ENCODE assay signal across 13 cellular contexts in the genomic region with DNA sequence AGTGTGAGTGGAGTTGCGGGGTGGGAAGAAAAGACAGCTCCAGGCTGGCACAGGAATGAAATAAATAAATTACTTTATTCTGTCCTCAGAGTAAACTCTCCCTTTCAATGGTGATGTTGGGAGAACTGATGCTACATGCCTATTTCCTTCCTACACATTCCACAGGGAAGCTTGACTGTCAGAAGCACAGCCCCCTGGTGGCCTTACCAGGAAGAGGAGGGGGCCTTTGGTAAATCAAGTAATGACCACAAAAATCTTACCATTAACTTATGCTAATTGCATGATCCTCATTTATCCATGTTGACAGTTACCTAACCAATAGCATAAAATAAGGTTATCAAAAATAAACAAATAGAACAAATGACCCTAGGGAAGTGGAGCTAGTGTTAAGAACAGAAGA.
A peak's percentile ranks its signal among the peaks of the same experiment; 100 is the strongest.
DNase-seq lines count a peak whose midpoint lies in the region; ATAC-seq, FAIRE-seq and TF ChIP-seq lines count a peak whose summit lies in the region.
"Had no signal": no experiment of that assay in that cellular context is flagged by ENCODE, and none has a peak within 500 bp of the region (broad histone marks: within the 10 kb centered on the region; RNA-seq: fewer than 3 reads in every experiment).

No MANE protein-coding gene starts in this region.

- no peaks in the 10 kb centered on the region for H3K4me1 Mint-ChIP-seq in astrocyte (ENCODE audit: low read depth, unreplicated experiment)
- H3K4me1 Mint-ChIP-seq in activated naive CD4-positive, alpha-beta T cell treated with anti-CD3 and anti-CD28 coated beads, Interleukin-2, amount 10 ng/mL, durations not matched to agents 7 days and 5 days, result no peaks in the 10 kb centered on the region

- no peaks in the 10 kb centered on the region for H3K9me3 ChIP-seq in HAP-1
- no peaks in the 10 kb centered on the region for H3K9me3 ChIP-seq in astrocyte (ENCODE audit: insufficient read depth, low read depth, low read length)
- H3K9me3 ChIP-seq in Karpas-422 (ENCODE audit: low read length), result no peaks in the 10 kb centered on the region
- H3K9me3 ChIP-seq: esophagus squamous epithelium had no signal

- no peaks in the 10 kb centered on the region for H3K36me3 ChIP-seq in HAP-1 (replicated peaks)
- no peaks in the 10 kb centered on the region for H3K36me3 ChIP-seq in astrocyte (ENCODE audit: insufficient read depth, low read length)
- H3K36me3 ChIP-seq in kidney epithelial cell (ENCODE audit: control insufficient read depth, insufficient read depth, low read length), result no peaks in the 10 kb centered on the region
- H3K36me3 ChIP-seq in Karpas-422 (ENCODE audit: insufficient read depth, low read length), result no peaks in the 10 kb centered on the region
- H3K36me3 ChIP-seq: esophagus squamous epithelium had no signal

- H3K4me3 ChIP-seq in HAP-1, result no peak overlapping the region
- H3K4me3 ChIP-seq in astrocyte (ENCODE audit: insufficient read depth, low read depth, low read length), result no peak overlapping the region
- H3K4me3 ChIP-seq in kidney epithelial cell (ENCODE audit: low read depth, low read length), result no peak overlapping the region
- no peak overlapping the region for H3K4me3 ChIP-seq in Karpas-422 (ENCODE audit: low read length)
- H3K4me3 ChIP-seq: esophagus squamous epithelium had no signal

- ATAC-seq in GM19467 (IDR thresholded peaks at IDR 0.05; ENCODE audit: unreplicated experiment), result no peak
- ATAC-seq: activated naive CD4-positive, alpha-beta T cell treated with anti-CD3 and anti-CD28 coated beads, Interleukin-2, amount 50 U/mL, for 72 hours had no signal

- in situ Hi-C loops in HAP-1 (cut with MboI; ENCODE audit: low sequenced_read_pairs), result no loop called here

- no peak overlapping the region for H3K9ac ChIP-seq in astrocyte (ENCODE audit: low read length)
- H3K9ac ChIP-seq in Karpas-422 (ENCODE audit: low read length), result no peak overlapping the region

- H3K4me1 ChIP-seq in HAP-1, result no peaks in the 10 kb centered on the region
- no peaks in the 10 kb centered on the region for H3K4me1 ChIP-seq in astrocyte (ENCODE audit: insufficient read depth, low read length)
- H3K4me1 ChIP-seq in Karpas-422 (ENCODE audit: low read length), result no peaks in the 10 kb centered on the region
- H3K4me1 ChIP-seq: esophagus squamous epithelium had no signal

- H3K27me3 Mint-ChIP-seq in astrocyte (ENCODE audit: low read depth, unreplicated experiment), result no peaks in the 10 kb centered on the region
- no peaks in the 10 kb centered on the region for H3K27me3 Mint-ChIP-seq in activated naive CD4-positive, alpha-beta T cell treated with anti-CD3 and anti-CD28 coated beads, Interleukin-2, amount 10 ng/mL, durations not matched to agents 7 days and 5 days

- no peak for FAIRE-seq in astrocyte (lab: Jason Lieb, UNC)

- H2AFZ ChIP-seq in astrocyte (ENCODE audit: low read depth, low read length) (no peak overlapping the region), Karpas-422 (ENCODE audit: low read length) (no peak overlapping the region)

- H3K27ac ChIP-seq in C4-2B (no peak overlapping the region), astrocyte (ENCODE audit: low read depth, low read length) (no peak overlapping the region), Karpas-422 (ENCODE audit: low read length) (no peak overlapping the region)
- H3K27ac ChIP-seq: esophagus squamous epithelium had no signal

- no peak overlapping the region for H3K27ac Mint-ChIP-seq in astrocyte (ENCODE audit: unreplicated experiment)
- H3K27ac Mint-ChIP-seq in activated naive CD4-positive, alpha-beta T cell treated with anti-CD3 and anti-CD28 coated beads, Interleukin-2, amount 10 ng/mL, durations not matched to agents 7 days and 5 days, result no peak overlapping the region
- H3K27ac Mint-ChIP-seq: activated naive CD4-positive, alpha-beta T cell treated with anti-CD3 and anti-CD28 coated beads, Interleukin-2, amount 50 U/mL, for 72 hours had no signal

- no peaks in the 10 kb centered on the region for H3K9me3 Mint-ChIP-seq in astrocyte (ENCODE audit: unreplicated experiment)
- no peaks in the 10 kb centered on the region for H3K9me3 Mint-ChIP-seq in activated naive CD4-positive, alpha-beta T cell treated with anti-CD3 and anti-CD28 coated beads, Interleukin-2, amount 10 ng/mL, durations not matched to agents 7 days and 5 days

- CTCF ChIA-PET in activated naive CD4-positive, alpha-beta T cell treated with anti-CD3 and anti-CD28 coated beads, Interleukin-2, amount 10 ng/mL, durations not matched to agents 7 days and 5 days (lab: Charles Lee), result interaction anchor here (0.6 kb wide), 1 partner anchor 16 kb away, joined by 3 read pairs; no protein-coding TSS in a partner anchor

- DNase-seq in HAP-1 (ENCODE audit: low spot score in 2 of 2), result peak; percentile 58 to 61
- DNase-seq in astrocyte (ENCODE audit: low read depth), result peak; percentile 10
- no peak for DNase-seq in kidney epithelial cell (ENCODE audit: low read depth)
- no peak for DNase-seq in Karpas-422
- no peak for DNase-seq in activated naive CD4-positive, alpha-beta T cell treated with anti-CD3 and anti-CD28 coated beads, Interleukin-2, amount 10 ng/mL, durations not matched to agents 7 days and 5 days
- no peak for DNase-seq in activated T-cell treated with anti-CD3 and anti-CD28 coated beads, Interleukin-2, amount 50 U/mL, for 48 hours
- DNase-seq: activated CD4-positive, alpha-beta T cell treated with anti-CD3 and anti-CD28 coated beads for 48 hours; esophagus squamous epithelium; GDM1; Kasumi-1 had no signal

- H3K36me3 Mint-ChIP-seq in astrocyte (ENCODE audit: low read depth, unreplicated experiment), result no peaks in the 10 kb centered on the region
- H3K36me3 Mint-ChIP-seq in activated naive CD4-positive, alpha-beta T cell treated with anti-CD3 and anti-CD28 coated beads, Interleukin-2, amount 10 ng/mL, durations not matched to agents 7 days and 5 days, result no peaks in the 10 kb centered on the region
- H3K36me3 Mint-ChIP-seq: activated naive CD4-positive, alpha-beta T cell treated with anti-CD3 and anti-CD28 coated beads, Interleukin-2, amount 50 U/mL, for 72 hours had no signal

- no peaks in the 10 kb centered on the region for H3K27me3 ChIP-seq in HAP-1 (ENCODE audit: low read depth)
- no peaks in the 10 kb centered on the region for H3K27me3 ChIP-seq in astrocyte (ENCODE audit: insufficient read depth, low read length)
- H3K27me3 ChIP-seq in kidney epithelial cell (ENCODE audit: control insufficient read depth, insufficient read depth, low read length), result no peaks in the 10 kb centered on the region
- no peaks in the 10 kb centered on the region for H3K27me3 ChIP-seq in Karpas-422 (ENCODE audit: low read length)
- H3K27me3 ChIP-seq: esophagus squamous epithelium had no signal

- TF ChIP-seq CTCF in C4-2B (conservative IDR thresholded peaks at IDR 0.05) (peak; percentile 61), astrocyte (IDR thresholded peaks at IDR 0.05; ENCODE audit: insufficient read depth, low read depth, low read length) (peak; percentile 45), kidney epithelial cell (IDR thresholded peaks at IDR 0.05; ENCODE audit: insufficient read depth, low read length, poor library complexity, severe bottlenecking) (peak; percentile 51)

- H4K20me1 ChIP-seq in astrocyte (ENCODE audit: insufficient read depth, low read length) (no peaks in the 10 kb centered on the region), Karpas-422 (ENCODE audit: insufficient read depth, low read depth, low read length) (no peaks in the 10 kb centered on the region)

- H3K79me2 ChIP-seq in astrocyte (ENCODE audit: insufficient read depth, low read length) (no peaks in the 10 kb centered on the region), Karpas-422 (ENCODE audit: low read length) (no peaks in the 10 kb centered on the region)

- H3K4me2 ChIP-seq in astrocyte (ENCODE audit: low read length) (no peak overlapping the region), Karpas-422 (ENCODE audit: low read depth, low read length, poor library complexity, severe bottlenecking) (no peak overlapping the region)

- H3K4me3 Mint-ChIP-seq in astrocyte (ENCODE audit: unreplicated experiment), result no peak overlapping the region
- no peak overlapping the region for H3K4me3 Mint-ChIP-seq in activated naive CD4-positive, alpha-beta T cell treated with anti-CD3 and anti-CD28 coated beads, Interleukin-2, amount 10 ng/mL, durations not matched to agents 7 days and 5 days

- no peaks in the 10 kb centered on the region for H3K9me2 ChIP-seq in Karpas-422 (replicated peaks; ENCODE audit: insufficient read depth, low read length)

Comparison
In these comparisons a context has a peak if more than half of its experiments do, and no peak if none do; other contexts are left out.
1. DNase-seq: peak in HAP-1 (2 of 2) and astrocyte (single experiment); none in kidney epithelial cell (single experiment), Karpas-422 (single experiment), activated naive CD4-positive, alpha-beta T cell treated with anti-CD3 and anti-CD28 coated beads, Interleukin-2, amount 10 ng/mL, durations not matched to agents 7 days and 5 days (single experiment) and activated T-cell treated with anti-CD3 and anti-CD28 coated beads, Interleukin-2, amount 50 U/mL, for 48 hours (0 of 2).
2. Peak in every context shown above with its lines, with median percentiles within 50 percentile points of each other: CTCF ChIP-seq.